In genomic region chr15:65337436-65338070, GRCh38 we compare ENCODE assay signal across 15 cellular contexts. TPM values are rescaled to one million over a fixed set of nuclear protein-coding genes. Genes with fewer than 3 reads are reported as not detected.
DNase-seq lines count a peak whose midpoint lies in the region; ATAC-seq, FAIRE-seq and TF ChIP-seq lines count a peak whose summit lies in the region.
"Had no signal": no experiment of that assay in that cellular context is flagged by ENCODE, and none has a peak within 500 bp of the region (broad histone marks: within the 10 kb centered on the region; RNA-seq: fewer than 3 reads in every experiment).

No MANE protein-coding gene starts in this region.

- DNase-seq in D721Med (ENCODE audit: insufficient read length, low spot score) (peak; percentile 70), NCI-H1436 treated with DMSO at 0.1 percent for 48 hours (lab: John Stamatoyannopoulos, UW) (peak; percentile 83), SK-N-DZ (ENCODE audit: low spot score) (peak; percentile 76), gastrocnemius medialis (no peak), colonic mucosa (no peak)
- DNase-seq: activated CD8-positive, alpha-beta memory T cell treated with anti-CD3 and anti-CD28 coated beads, Interleukin-2, amount 10 ng/mL, durations not matched to agents 7 days and 5 days; heart right ventricle; kidney glomerular epithelial cell; PC-9 had no signal

- H3K27me3 ChIP-seq in neural cell (ENCODE audit: insufficient read depth, low read depth, low read length) (no peaks in the 10 kb centered on the region), gastrocnemius medialis (no peaks in the 10 kb centered on the region), colonic mucosa (no peaks in the 10 kb centered on the region)

- H3K4me1 ChIP-seq in gastrocnemius medialis (no peaks in the 10 kb centered on the region), colonic mucosa (no peaks in the 10 kb centered on the region)
- H3K4me1 ChIP-seq: prostate gland had no signal

- TF ChIP-seq RAD21 in neural cell (conservative IDR thresholded peaks at IDR 0.05): no peak

- peaks cover 6% of the 10 kb centered on the region for H3K79me2 ChIP-seq in neural cell (replicated peaks; ENCODE audit: insufficient read depth, low read length)

- peak overlapping the region; percentile 53 for H3K4me3 ChIP-seq in neural cell (ENCODE audit: low read length)
- no peak overlapping the region for H3K4me3 ChIP-seq in gastrocnemius medialis
- no peak overlapping the region for H3K4me3 ChIP-seq in colonic mucosa
- H3K4me3 ChIP-seq: heart right ventricle, PC-9, prostate gland had no signal

- H3K36me3 ChIP-seq in neural cell (ENCODE audit: insufficient read depth, low read length): no peaks in the 10 kb centered on the region
- no peaks in the 10 kb centered on the region for H3K36me3 ChIP-seq in gastrocnemius medialis
- H3K36me3 ChIP-seq in colonic mucosa: no peaks in the 10 kb centered on the region
- H3K36me3 ChIP-seq: heart right ventricle, prostate gland had no signal

- no peak overlapping the region for H2AFZ ChIP-seq in neural cell (ENCODE audit: low read depth, low read length)
- H2AFZ ChIP-seq: PC-9 had no signal

- no peaks in the 10 kb centered on the region for H3K9me2 ChIP-seq in neural cell (ENCODE audit: insufficient read depth, low read length)

- no peaks in the 10 kb centered on the region for H3F3A ChIP-seq in neural cell (ENCODE audit: insufficient read depth, low read length, poor library complexity, severe bottlenecking)

- no peaks in the 10 kb centered on the region for H4K20me1 ChIP-seq in neural cell (ENCODE audit: insufficient read depth)

- FAIRE-seq in D721Med (lab: Jason Lieb, UNC): peak; percentile 6
- FAIRE-seq: GM12891 had no signal

- H3K4me2 ChIP-seq in neural cell (ENCODE audit: low read length): no peak overlapping the region
- H3K4me2 ChIP-seq: PC-9 had no signal

- intact Hi-C loops in gastrocnemius medialis (cut with DNase I; ENCODE audit: low total_unique reads) (no loop called here), colonic mucosa (cut with DNase I) (no loop called here)

- H3K27ac ChIP-seq in neural cell (ENCODE audit: low read length): peak overlapping the region; percentile 87
- H3K27ac ChIP-seq in gastrocnemius medialis: no peak overlapping the region
- H3K27ac ChIP-seq in colonic mucosa: no peak overlapping the region
- H3K27ac ChIP-seq: heart right ventricle, PC-9, prostate gland had no signal

- H3K9ac ChIP-seq in neural cell (ENCODE audit: low read length): peak overlapping the region; percentile 62
- no peak overlapping the region for H3K9ac ChIP-seq in colonic mucosa (ENCODE audit: low read depth in 2 of 2, low read length in 2 of 2)

- no peaks in the 10 kb centered on the region for H3K9me3 ChIP-seq in neural cell (ENCODE audit: low read length)
- H3K9me3 ChIP-seq in gastrocnemius medialis: no peaks in the 10 kb centered on the region
- no peaks in the 10 kb centered on the region for H3K9me3 ChIP-seq in colonic mucosa
- H3K9me3 ChIP-seq: heart right ventricle, prostate gland had no signal

- in situ Hi-C loops in gastrocnemius medialis (cut with MboI; ENCODE audit: low sequenced_read_pairs in 4 of 4): loop anchor here in 1 of 4 donors (5.0 kb wide), 1 partner anchor 35 kb away; no protein-coding TSS in a partner anchor

- no peak for TF ChIP-seq POLR2A in gastrocnemius medialis (IDR thresholded peaks at IDR 0.05)

- no peak for TF ChIP-seq CTCF in D721Med (IDR thresholded peaks at IDR 0.05; ENCODE audit: insufficient read depth, missing control alignments)
- no peak for TF ChIP-seq CTCF in neural cell (IDR thresholded peaks at IDR 0.05; ENCODE audit: poor library complexity, severe bottlenecking)
- no peak for TF ChIP-seq CTCF in gastrocnemius medialis (IDR thresholded peaks at IDR 0.05 in 4 of 5, conservative IDR thresholded peaks at IDR 0.05 in 1 of 5)
- TF ChIP-seq CTCF in colonic mucosa (IDR thresholded peaks at IDR 0.05): no peak

- ATAC-seq in HG02759 (IDR thresholded peaks at IDR 0.05; ENCODE audit: unreplicated experiment) (no peak), gastrocnemius medialis (no peak), GM18520 (IDR thresholded peaks at IDR 0.05; ENCODE audit: unreplicated experiment) (no peak)
- ATAC-seq: activated CD8-positive, alpha-beta memory T cell treated with anti-CD3 and anti-CD28 coated beads, Interleukin-2, amount 10 ng/mL, durations not matched to agents 7 days and 5 days; heart right ventricle had no signal

- no peak for TF ChIP-seq EP300 in neural cell (conservative IDR thresholded peaks at IDR 0.05; ENCODE audit: poor library complexity, severe bottlenecking)

TF ChIP-seq in neural cell, 6 proteins besides CTCF, POLR2A, EP300 and RAD21:
- TF ChIP-seq SMC3 (conservative IDR thresholded peaks at IDR 0.05; ENCODE audit: poor library complexity) (no peak), POLR2AphosphoS5 (IDR thresholded peaks at IDR 0.05) (no peak), MXI1 (conservative IDR thresholded peaks at IDR 0.05; ENCODE audit: poor library complexity, severe bottlenecking) (no peak), EZH2 (IDR thresholded peaks at IDR 0.05; ENCODE audit: borderline replicate concordance, insufficient read depth, low read length, poor library complexity, severe bottlenecking) (no peak), TAF1 (IDR thresholded peaks at IDR 0.05; ENCODE audit: low read depth) (no peak), REST (IDR thresholded peaks at IDR 0.05; ENCODE audit: borderline replicate concordance) (no peak)
TF ChIP-seq in neural cell: peak in this region for 0.

RNA-seq across cellular contexts. Expression of gene RNU5B-1, which starts 33.1 kb away (rescaled TPM):
- polyA plus RNA-seq in SK-N-DZ (2014; cell fraction: cytosol; rRNA removed): not detected in 2 replicates
- not detected in 2 replicates for polyA plus RNA-seq in SK-N-DZ (2014; cell fraction: nucleus; rRNA removed)
- polyA plus RNA-seq in neural cell: not detected in 2 replicates
- polyA minus RNA-seq in neural cell: not detected in 2 replicates
- not detected for total RNA-seq in gastrocnemius medialis
- total RNA-seq in colonic mucosa: 10 to 100 TPM in 1 of 2 donors, not detected in 1; 26.1 TPM
- total RNA-seq: PC-9, prostate gland had no signal
- polyA plus RNA-seq: esophagus, heart right ventricle had no signal

RNA-seq across cellular contexts. Expression of gene IGDCC3, which starts 40.2 kb away (rescaled TPM):
- polyA plus RNA-seq in SK-N-DZ (2014; cell fraction: cytosol; rRNA removed): 12.8 and 19.9 TPM in 2 replicates
- 20.2 and 27.7 TPM in 2 replicates for polyA plus RNA-seq in SK-N-DZ (2014; cell fraction: nucleus; rRNA removed)
- polyA plus RNA-seq in neural cell: 14.4 and 18.8 TPM in 2 replicates
- 21.0 and 21.9 TPM in 2 replicates for polyA minus RNA-seq in neural cell
- total RNA-seq in gastrocnemius medialis (not detected), colonic mucosa (under 1 TPM in 1 of 2 donors, not detected in 1; 0.12 TPM)
- total RNA-seq: activated CD8-positive, alpha-beta memory T cell treated with anti-CD3 and anti-CD28 coated beads, Interleukin-2, amount 10 ng/mL, durations not matched to agents 7 days and 5 days had no signal

RNA-seq across cellular contexts. Expression of gene RNU5A-1, which starts 41.7 kb away (rescaled TPM):
- polyA plus RNA-seq in SK-N-DZ (2014; cell fraction: cytosol; rRNA removed): not detected in 2 replicates
- polyA plus RNA-seq in SK-N-DZ (2014; cell fraction: nucleus; rRNA removed): not detected in 2 replicates
- not detected in 2 replicates for polyA plus RNA-seq in neural cell
- polyA minus RNA-seq in neural cell: not detected in 2 replicates
- total RNA-seq in gastrocnemius medialis: not detected
- not detected for total RNA-seq in colonic mucosa
- total RNA-seq: activated CD8-positive, alpha-beta memory T cell treated with anti-CD3 and anti-CD28 coated beads, Interleukin-2, amount 10 ng/mL, durations not matched to agents 7 days and 5 days; heart right ventricle; PC-9; prostate gland had no signal
- polyA plus RNA-seq: esophagus, heart right ventricle had no signal

RNA-seq across cellular contexts. Expression of gene PARP16, which starts 50.9 kb away (rescaled TPM):
- polyA plus RNA-seq in SK-N-DZ (2014; cell fraction: cytosol; rRNA removed): 23.9 and 25.0 TPM in 2 replicates
- polyA plus RNA-seq in SK-N-DZ (2014; cell fraction: nucleus; rRNA removed): 17.8 and 27.0 TPM in 2 replicates
- 17.0 and 19.8 TPM in 2 replicates for polyA plus RNA-seq in neural cell
- polyA minus RNA-seq in neural cell: 13.9 and 15.6 TPM in 2 replicates
- total RNA-seq in gastrocnemius medialis (1 to 10 TPM; 2.6 to 3.3 (median 3.0) TPM), colonic mucosa (1 to 10 TPM; 9.5 to 9.9 TPM)

Comparison
In these comparisons a context has a peak if more than half of its experiments do, and no peak if none do; other contexts are left out.
1. DNase-seq: peak in D721Med (single experiment), NCI-H1436 treated with DMSO at 0.1 percent for 48 hours (single experiment) and SK-N-DZ (single experiment); none in gastrocnemius medialis (0 of 2) and colonic mucosa (single experiment).